19 cellular contexts compared by ENCODE assay signal in genomic region chr4:37982736-37983135, GRCh38. TPM values are rescaled to one million over a fixed set of nuclear protein-coding genes. Genes with fewer than 3 reads are reported as not detected.
DNase-seq lines count a peak whose midpoint lies in the region; ATAC-seq, FAIRE-seq and TF ChIP-seq lines count a peak whose summit lies in the region.
"Had no signal": no experiment of that assay in that cellular context is flagged by ENCODE, and none has a peak within 500 bp of the region (broad histone marks: within the 10 kb centered on the region; RNA-seq: fewer than 3 reads in every experiment).

No MANE protein-coding gene starts in this region.

- H3K4me1 Mint-ChIP-seq in Calu3 (ENCODE audit: low read depth, unreplicated experiment), result peaks cover 23% of the 10 kb centered on the region
- peaks cover 25% of the 10 kb centered on the region for H3K4me1 Mint-ChIP-seq in astrocyte (ENCODE audit: low read depth, unreplicated experiment)
- H3K4me1 Mint-ChIP-seq in activated T-cell treated with anti-CD3 and anti-CD28 coated beads, Interleukin-2, amount 50 U/mL, for 24 hours (ENCODE audit: low read depth), result peaks cover 48% of the 10 kb centered on the region

- peaks cover 89% of the 10 kb centered on the region for H3K79me2 ChIP-seq in astrocyte (ENCODE audit: insufficient read depth, low read length)

- H3K4me3 Mint-ChIP-seq in Calu3 (ENCODE audit: low read depth, unreplicated experiment) (no peak overlapping the region), astrocyte (ENCODE audit: unreplicated experiment) (no peak overlapping the region)
- H3K4me3 Mint-ChIP-seq in activated T-cell treated with anti-CD3 and anti-CD28 coated beads, Interleukin-2, amount 50 U/mL, for 24 hours, result no peak overlapping the region
- H3K4me3 Mint-ChIP-seq: activated CD8-positive, alpha-beta T cell treated with anti-CD3 and anti-CD28 coated beads, Interleukin-2, amount 10 ng/mL, durations not matched to agents 7 days and 5 days; activated T-helper 17 cell treated with anti-CD3 and anti-CD28 coated beads, Interleukin-2, amount 50 U/mL, for 72 hours had no signal

- DNase-seq in Calu3 (peak; percentile 34), astrocyte (ENCODE audit: low read depth) (no peak), kidney epithelial cell (ENCODE audit: low read depth) (no peak), dedifferentiated amniotic fluid mesenchymal stem cell (ENCODE audit: extremely low spot score) (no peak)
- DNase-seq in activated T-cell treated with anti-CD3 and anti-CD28 coated beads, Interleukin-2, amount 50 U/mL, for 24 hours, result no peak
- DNase-seq in activated CD4-positive, CD25-positive, alpha-beta regulatory T cell treated with anti-CD3 and anti-CD28 coated beads, Interleukin-2, amount 50 U/mL, for 72 hours, result no peak
- DNase-seq: activated CD8-positive, alpha-beta T cell treated with anti-CD3 and anti-CD28 coated beads, Interleukin-2, amount 10 ng/mL, durations not matched to agents 7 days and 5 days; adrenal gland; cerebellar nuclear complex; NCI-H1436 treated with DMSO at 0.1 percent for 48 hours; retina; stimulated activated CD4-positive, alpha-beta T cell treated with anti-CD3 and anti-CD28 coated beads, Interleukin-2, amount 100 ng/mL, for 24 hours had no signal

- peaks cover 24% of the 10 kb centered on the region for H4K20me1 ChIP-seq in astrocyte (ENCODE audit: insufficient read depth, low read length)

- no peak for FAIRE-seq in astrocyte (lab: Jason Lieb, UNC)
- FAIRE-seq: endothelial cell of umbilical vein had no signal

- no TSS peak for BruUV-seq in Calu3 (replicated peaks; lab: Mats Ljungman, UMichigan)

- CTCF ChIA-PET in Calu3 (lab: Charles Lee), result no interaction called here

- no peak overlapping the region for H2AFZ ChIP-seq in astrocyte (ENCODE audit: low read depth, low read length)

- peak overlapping the region; percentile 54 for H3K4me2 ChIP-seq in astrocyte (ENCODE audit: low read length)

- H3K4me3 ChIP-seq in astrocyte (ENCODE audit: insufficient read depth, low read depth, low read length) (no peak overlapping the region), kidney epithelial cell (ENCODE audit: low read depth, low read length) (no peak overlapping the region), rectal smooth muscle tissue (ENCODE audit: low read length) (no peak overlapping the region)
- H3K4me3 ChIP-seq: adrenal gland had no signal

- H3K9ac ChIP-seq in astrocyte (ENCODE audit: low read length) (no peak overlapping the region), rectal smooth muscle tissue (ENCODE audit: low read length) (no peak overlapping the region)

- no peak for ATAC-seq in HG03520 (IDR thresholded peaks at IDR 0.05; ENCODE audit: unreplicated experiment)
- ATAC-seq: activated CD8-positive, alpha-beta T cell treated with anti-CD3 and anti-CD28 coated beads, Interleukin-2, amount 10 ng/mL, durations not matched to agents 7 days and 5 days; activated T-helper 17 cell treated with anti-CD3 and anti-CD28 coated beads, Interleukin-2, amount 50 U/mL, for 72 hours had no signal

- H3K27ac ChIP-seq in astrocyte (ENCODE audit: low read depth, low read length) (peak overlapping the region; percentile 1), rectal smooth muscle tissue (ENCODE audit: low read depth, low read length) (peak overlapping the region; percentile 18)
- H3K27ac ChIP-seq: adrenal gland had no signal

- H3K4me1 ChIP-seq in astrocyte (ENCODE audit: insufficient read depth, low read length) (peaks cover 23% of the 10 kb centered on the region), rectal smooth muscle tissue (ENCODE audit: control insufficient read depth, insufficient read depth, low read length) (peaks cover 22% of the 10 kb centered on the region)

- H3K36me3 ChIP-seq in astrocyte (ENCODE audit: insufficient read depth, low read length) (no peaks in the 10 kb centered on the region), kidney epithelial cell (ENCODE audit: control insufficient read depth, insufficient read depth, low read length) (no peaks in the 10 kb centered on the region), rectal smooth muscle tissue (ENCODE audit: control insufficient read depth, insufficient read depth, low read length) (no peaks in the 10 kb centered on the region)
- H3K36me3 ChIP-seq: adrenal gland had no signal

- intact Hi-C loops in Calu3 (cut with micrococcal nuclease; ENCODE audit: unreplicated experiment), result loop anchor here (5.0 kb wide), 2 partner anchors 50 to 90 kb away; partner anchors contain the start of gene TBC1D1

- no peak for TF ChIP-seq CTCF in Calu3 (IDR thresholded peaks at IDR 0.05; ENCODE audit: unreplicated experiment)
- TF ChIP-seq CTCF in astrocyte (IDR thresholded peaks at IDR 0.05; ENCODE audit: insufficient read depth, low read depth, low read length), result no peak
- peak; percentile 12 for TF ChIP-seq CTCF in kidney epithelial cell (IDR thresholded peaks at IDR 0.05; ENCODE audit: insufficient read depth, low read length, poor library complexity, severe bottlenecking)

- H3K27me3 ChIP-seq in astrocyte (ENCODE audit: insufficient read depth, low read length) (no peaks in the 10 kb centered on the region), kidney epithelial cell (ENCODE audit: control insufficient read depth, insufficient read depth, low read length) (no peaks in the 10 kb centered on the region), rectal smooth muscle tissue (ENCODE audit: control insufficient read depth, insufficient read depth, low read length) (no peaks in the 10 kb centered on the region)
- H3K27me3 ChIP-seq: adrenal gland had no signal

- peak overlapping the region; percentile 67 for H3K27ac Mint-ChIP-seq in Calu3 (ENCODE audit: unreplicated experiment)
- no peak overlapping the region for H3K27ac Mint-ChIP-seq in astrocyte (ENCODE audit: unreplicated experiment)
- no peak overlapping the region for H3K27ac Mint-ChIP-seq in activated T-cell treated with anti-CD3 and anti-CD28 coated beads, Interleukin-2, amount 50 U/mL, for 24 hours
- H3K27ac Mint-ChIP-seq: activated CD8-positive, alpha-beta T cell treated with anti-CD3 and anti-CD28 coated beads, Interleukin-2, amount 10 ng/mL, durations not matched to agents 7 days and 5 days; activated T-helper 17 cell treated with anti-CD3 and anti-CD28 coated beads, Interleukin-2, amount 50 U/mL, for 72 hours had no signal

- no peaks in the 10 kb centered on the region for H3K9me3 ChIP-seq in astrocyte (ENCODE audit: insufficient read depth, low read depth, low read length)
- H3K9me3 ChIP-seq: adrenal gland had no signal

- no peaks in the 10 kb centered on the region for H3K9me3 Mint-ChIP-seq in Calu3 (ENCODE audit: low read depth, unreplicated experiment)
- H3K9me3 Mint-ChIP-seq in astrocyte (ENCODE audit: unreplicated experiment), result no peaks in the 10 kb centered on the region
- no peaks in the 10 kb centered on the region for H3K9me3 Mint-ChIP-seq in activated T-cell treated with anti-CD3 and anti-CD28 coated beads, Interleukin-2, amount 50 U/mL, for 24 hours
- H3K9me3 Mint-ChIP-seq: activated T-helper 17 cell treated with anti-CD3 and anti-CD28 coated beads, Interleukin-2, amount 50 U/mL, for 72 hours; type B pancreatic cell had no signal

- no peaks in the 10 kb centered on the region for H3K27me3 Mint-ChIP-seq in Calu3 (ENCODE audit: unreplicated experiment)
- H3K27me3 Mint-ChIP-seq in astrocyte (ENCODE audit: low read depth, unreplicated experiment), result no peaks in the 10 kb centered on the region
- no peaks in the 10 kb centered on the region for H3K27me3 Mint-ChIP-seq in activated T-cell treated with anti-CD3 and anti-CD28 coated beads, Interleukin-2, amount 50 U/mL, for 24 hours
- H3K27me3 Mint-ChIP-seq: activated T-helper 17 cell treated with anti-CD3 and anti-CD28 coated beads, Interleukin-2, amount 50 U/mL, for 72 hours; type B pancreatic cell had no signal

- H3K36me3 Mint-ChIP-seq in Calu3 (ENCODE audit: insufficient read depth, unreplicated experiment) (peaks cover 6% of the 10 kb centered on the region), astrocyte (ENCODE audit: low read depth, unreplicated experiment) (no peaks in the 10 kb centered on the region)
- H3K36me3 Mint-ChIP-seq in activated T-cell treated with anti-CD3 and anti-CD28 coated beads, Interleukin-2, amount 50 U/mL, for 24 hours (ENCODE audit: low read depth), result peaks cover 8% of the 10 kb centered on the region

RNA-seq across cellular contexts. Expression of gene PTTG2, which starts 22.5 kb away (rescaled TPM):
- total RNA-seq in Calu3 (2022) (not detected in 2 replicates), astrocyte (not detected in 2 replicates), kidney epithelial cell (not detected in 2 replicates)
- total RNA-seq: endothelial cell of umbilical vein, myocyte, SK-MEL-5 had no signal
